8 cellular contexts compared by ENCODE assay signal in the genomic region with DNA sequence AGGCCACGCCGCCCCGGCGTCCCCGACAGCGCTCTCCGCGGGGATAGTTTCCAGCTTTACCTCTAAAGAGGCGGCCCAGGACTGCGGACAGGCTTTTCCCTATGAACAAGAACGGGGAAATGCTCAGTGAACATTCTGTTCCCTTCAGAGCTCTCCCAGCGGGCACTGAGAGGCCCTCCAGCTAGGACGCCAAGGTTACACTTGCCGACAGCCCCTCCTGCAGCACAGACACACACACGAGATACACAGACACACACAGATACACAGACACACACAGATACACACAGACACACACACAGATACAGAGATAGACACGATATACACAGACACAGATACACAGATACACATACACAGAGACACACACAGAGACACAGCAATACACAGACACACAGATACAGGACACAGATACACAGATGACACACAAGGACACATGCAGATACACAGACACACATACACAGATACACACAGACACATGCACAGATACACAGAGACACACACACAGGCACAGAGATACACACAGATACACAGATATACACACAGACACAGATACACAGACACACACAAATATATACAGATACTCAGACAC. TPM values are rescaled to one million over a fixed set of nuclear protein-coding genes. Genes with fewer than 3 reads are reported as not detected.
DNase-seq lines count a peak whose midpoint lies in the region; ATAC-seq and TF ChIP-seq lines count a peak whose summit lies in the region.

No MANE protein-coding gene starts in this region.

- H3K27me3 ChIP-seq in BJ (ENCODE audit: control insufficient read depth, insufficient read depth, low read length) (peaks cover 22% of the 10 kb centered on the region), prostate gland (replicated peaks; ENCODE audit: insufficient read depth) (no peaks in the 10 kb centered on the region)

- H3K9me3 ChIP-seq in prostate gland: no peaks in the 10 kb centered on the region

- intact Hi-C loops in prostate gland (cut with DNase I): no loop called here

- H3K36me3 ChIP-seq in BJ (ENCODE audit: control insufficient read depth, insufficient read depth, low read length) (no peaks in the 10 kb centered on the region), prostate gland (no peaks in the 10 kb centered on the region)

- ATAC-seq in HG02798 (IDR thresholded peaks at IDR 0.05; ENCODE audit: poor library complexity, unreplicated experiment): no peak
- ATAC-seq in HG03135 (IDR thresholded peaks at IDR 0.05; ENCODE audit: unreplicated experiment): no peak
- ATAC-seq in HG03097 (IDR thresholded peaks at IDR 0.05; ENCODE audit: low FRiP score, unreplicated experiment): no peak

- peak overlapping the region in 1 of 2 donors; percentile 43 for H3K27ac ChIP-seq in prostate gland

- TF ChIP-seq CTCF in BJ (IDR thresholded peaks at IDR 0.05; ENCODE audit: insufficient read depth, low read depth, low read length) (no peak), fibroblast of pulmonary artery (IDR thresholded peaks at IDR 0.05; ENCODE audit: low read length, missing control alignments) (no peak), prostate gland (IDR thresholded peaks at IDR 0.05) (no peak)

- 23% methylated on average over 8 of the region's 16 CpGs for WGBS in prostate gland

- in situ Hi-C loops in KBM-7 (cut with MboI; ENCODE audit: low pct_unique_long_range_greater_than_20kb, low sequenced_read_pairs): no loop called here

- no peak for TF ChIP-seq POLR2A in prostate gland (IDR thresholded peaks at IDR 0.05)

- POLR2A ChIA-PET in BJ (lab: Charles Lee): no interaction called here

- DNase-seq in BJ (ENCODE audit: low read depth) (no peak), KBM-7 (peak; percentile 44), fibroblast of pulmonary artery (ENCODE audit: low read depth) (no peak), prostate gland (ENCODE audit: low spot score) (no peak), glomerular visceral epithelial cell (ENCODE audit: extremely low spot score) (no peak)

- H3K4me1 ChIP-seq in prostate gland (replicated peaks): no peaks in the 10 kb centered on the region

- 0 out of 2 replicates have a peak overlapping the region, but pooled peaks have one; percentile 2 for H3K4me3 ChIP-seq in BJ (ENCODE audit: low read depth, low read length)
- H3K4me3 ChIP-seq in fibroblast of pulmonary artery (replicated peaks; ENCODE audit: low read depth, low read length): peak overlapping the region; percentile 22
- peak overlapping the region; percentile 2 to 11 for H3K4me3 ChIP-seq in prostate gland

- CTCF ChIA-PET in BJ (lab: Yijun Ruan, JAX): interaction anchor here (0.7 to 2.2 kb wide), 5 partner anchors 9 to 24 kb away, joined by 3 to 9 read pairs (median 4); no protein-coding TSS in a partner anchor

RNA-seq across cellular contexts. Expression of gene OCA2, which starts 0.5 kb away (rescaled TPM):
- 0.02 and 0.04 TPM in 2 replicates for polyA plus RNA-seq in BJ (2011; rRNA removed)
- polyA minus RNA-seq in BJ (2011; rRNA and poly(A)+ RNA removed): not detected in 2 replicates
- 1 to 10 TPM in 1 of 2 donors, not detected in 1; 3.7 TPM for total RNA-seq in prostate gland
